ENCODE assay signal across 18 cellular contexts in the genomic region with DNA sequence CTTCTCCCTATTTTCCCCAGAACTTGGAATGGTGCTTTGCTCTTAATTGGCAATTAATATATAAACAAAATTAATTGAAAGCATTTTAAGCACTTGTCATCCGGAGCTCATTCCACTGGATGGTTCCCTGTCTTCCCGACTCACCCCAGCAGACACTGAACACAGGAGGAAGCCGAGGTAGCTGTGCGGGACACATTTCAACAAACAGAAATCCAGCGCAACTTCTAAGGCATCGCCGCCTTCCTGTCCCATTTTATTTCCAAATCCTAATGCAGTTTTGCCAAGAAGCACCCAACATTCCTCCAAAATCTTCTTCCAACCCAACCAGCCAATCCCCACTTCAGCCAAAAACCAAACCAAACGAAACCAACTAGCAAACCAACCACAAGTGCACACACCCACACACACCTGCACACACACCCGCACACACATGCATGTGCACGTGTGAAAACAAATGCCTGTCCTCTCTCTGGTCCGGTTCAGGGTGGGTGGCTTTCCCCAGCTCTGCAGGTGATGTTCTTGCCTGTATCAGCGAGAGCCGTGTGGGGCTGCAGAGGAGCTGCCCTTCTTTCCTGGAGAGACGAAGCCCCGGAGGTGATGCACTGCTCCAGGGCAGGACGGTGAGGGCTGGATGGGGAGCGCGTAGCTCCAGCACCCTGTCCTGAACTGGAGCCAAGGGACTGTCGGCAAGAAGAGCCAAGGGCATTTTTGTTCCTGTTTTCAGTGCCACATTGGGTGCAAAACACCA.
DNase-seq lines count a peak whose midpoint lies in the region; ATAC-seq and TF ChIP-seq lines count a peak whose summit lies in the region.
"Had no signal": no experiment of that assay in that cellular context is flagged by ENCODE, and none has a peak within 500 bp of the region (broad histone marks: within the 10 kb centered on the region; RNA-seq: fewer than 3 reads in every experiment).

No MANE protein-coding gene starts in this region.

- H2BK5ac ChIP-seq in neuronal stem cell (ENCODE audit: low read length): no peak overlapping the region

- H4K8ac ChIP-seq in neuronal stem cell (ENCODE audit: low read depth, low read length): no peak overlapping the region

- no peak overlapping the region for H2BK120ac ChIP-seq in neuronal stem cell (ENCODE audit: low read depth, low read length)

- peak overlapping the region; percentile 19 for H3K18ac ChIP-seq in neuronal stem cell (ENCODE audit: low read length)

- H3K9me3 Mint-ChIP-seq in chondrocyte (ENCODE audit: low read depth): no peaks in the 10 kb centered on the region
- H3K9me3 Mint-ChIP-seq: CD8-positive, alpha-beta T cell had no signal

- H3K79me1 ChIP-seq in neuronal stem cell (ENCODE audit: low read depth, low read length): no peaks in the 10 kb centered on the region

- H2AK5ac ChIP-seq in neuronal stem cell (ENCODE audit: low read depth, low read length): peak overlapping the region; percentile 58

- H3K4ac ChIP-seq in neuronal stem cell (ENCODE audit: low read length): no peak overlapping the region

- H3K9ac ChIP-seq in neuronal stem cell (ENCODE audit: low read depth, low read length, poor library complexity): no peak overlapping the region
- H3K9ac ChIP-seq: BLaER1 treated with 17β-estradiol and CSF1 and Interleukin-3, amounts not matched to agents 10 nM and 100 nM had no signal

- TF ChIP-seq CTCF in chondrocyte (IDR thresholded peaks at IDR 0.05) (no peak), tibial artery (IDR thresholded peaks at IDR 0.05) (no peak)

- peaks cover 33% of the 10 kb centered on the region for H3K27me3 Mint-ChIP-seq in chondrocyte (ENCODE audit: low read depth)

- H3K27ac ChIP-seq in right cardiac atrium (ENCODE audit: low read length): no peak overlapping the region
- no peak overlapping the region for H3K27ac ChIP-seq in neuronal stem cell (replicated peaks; ENCODE audit: low read length)
- no peak overlapping the region for H3K27ac ChIP-seq in tibial artery
- H3K27ac ChIP-seq: BLaER1 treated with 17β-estradiol and CSF1 and Interleukin-3, amounts not matched to agents 10 nM and 100 nM; PC-9 had no signal

- H2AFZ ChIP-seq in neuronal stem cell (ENCODE audit: low read length): no peak overlapping the region
- H2AFZ ChIP-seq: PC-9 had no signal

- no peak overlapping the region for H3K4me2 ChIP-seq in neuronal stem cell (ENCODE audit: insufficient read depth, low read length, poor library complexity, severe bottlenecking)
- H3K4me2 ChIP-seq: BLaER1 treated with 17β-estradiol and CSF1 and Interleukin-3, amounts not matched to agents 10 nM and 100 nM; PC-9 had no signal

- no peak overlapping the region for H3K4me3 Mint-ChIP-seq in chondrocyte (ENCODE audit: unreplicated experiment)
- H3K4me3 Mint-ChIP-seq: CD8-positive, alpha-beta T cell had no signal

- no peak overlapping the region for H2BK12ac ChIP-seq in neuronal stem cell (ENCODE audit: low read length)

- DNase-seq in Right ventricle myocardium superior (peak; percentile 20), right cardiac atrium (no peak), chondrocyte (ENCODE audit: low spot score) (peak; percentile 81), neuronal stem cell (ENCODE audit: low spot score) (no peak), tibial artery (peak; percentile 4 to 49), NCI-H146 treated with DMSO at 0.1 percent for 48 hours (lab: John Stamatoyannopoulos, UW; ENCODE audit: unreplicated experiment) (no peak), COLO829 (ENCODE audit: low spot score) (no peak)
- DNase-seq: DMS53, EL, GOT3, NCI-H1105 treated with DMSO at 0.1 percent for 48 hours, NCI-H187, NCI-H526, PC-9 had no signal

- H3K4me1 Mint-ChIP-seq in chondrocyte (ENCODE audit: low read depth): no peaks in the 10 kb centered on the region

- no peaks in the 10 kb centered on the region for H3K4me1 ChIP-seq in right cardiac atrium (ENCODE audit: control insufficient read depth, insufficient read depth, low read length)
- H3K4me1 ChIP-seq in neuronal stem cell (ENCODE audit: control insufficient read depth in 2 of 2, insufficient read depth in 1 of 2, low read depth in 1 of 2, low read length in 2 of 2): peaks cover 4 to 11% of the 10 kb centered on the region in 2 donors
- no peaks in the 10 kb centered on the region for H3K4me1 ChIP-seq in tibial artery

- no peaks in the 10 kb centered on the region for H3K9me3 ChIP-seq in right cardiac atrium (ENCODE audit: control insufficient read depth, low read length)
- peaks cover 0 to 2% of the 10 kb centered on the region in 2 donors for H3K9me3 ChIP-seq in neuronal stem cell (replicated peaks in 1 of 2; ENCODE audit: control insufficient read depth in 2 of 2, insufficient read depth in 1 of 2, low read depth in 1 of 2, low read length in 2 of 2)
- no peaks in the 10 kb centered on the region for H3K9me3 ChIP-seq in tibial artery
- H3K9me3 ChIP-seq: BLaER1 treated with 17β-estradiol and CSF1 and Interleukin-3, amounts not matched to agents 10 nM and 100 nM had no signal

- WGBS in right cardiac atrium: 80% methylated on average over 19 of the region's 19 CpGs
- 100% methylated on average over 1 of the region's 19 CpGs; no CpG with 5 or more reads in 1 of the 2 donors for WGBS in neuronal stem cell (ENCODE audit: extremely low coverage in 2 of 2, insufficient read length in 2 of 2, insufficient replicate concordance in 1 of 2), 2 donors

- no peak for ATAC-seq in Right ventricle myocardium superior (ENCODE audit: poor library complexity)
- ATAC-seq in right cardiac atrium: no peak
- ATAC-seq: CD8-positive, alpha-beta T cell; HCT116; Right ventricle myocardium inferior had no signal

- no peak overlapping the region for H2BK15ac ChIP-seq in neuronal stem cell (ENCODE audit: low read length)

- H3K23ac ChIP-seq in neuronal stem cell (ENCODE audit: low read depth, low read length, poor library complexity): no peak overlapping the region

- H3K36me3 ChIP-seq in neuronal stem cell (replicated peaks in 1 of 2; ENCODE audit: control insufficient read depth in 2 of 2, insufficient read depth in 2 of 2, low read length in 2 of 2) (no peaks in the 10 kb centered on the region), tibial artery (no peaks in the 10 kb centered on the region)
- H3K36me3 ChIP-seq: BLaER1 treated with 17β-estradiol and CSF1 and Interleukin-3, amounts not matched to agents 10 nM and 100 nM had no signal

- no peak overlapping the region for H3K27ac Mint-ChIP-seq in chondrocyte (ENCODE audit: unreplicated experiment)
- H3K27ac Mint-ChIP-seq: CD8-positive, alpha-beta T cell had no signal

- H4K91ac ChIP-seq in neuronal stem cell (ENCODE audit: low read depth, low read length, poor library complexity): no peak overlapping the region

- H3K14ac ChIP-seq in neuronal stem cell (ENCODE audit: low read length): no peak overlapping the region

- no peak overlapping the region for H3K4me3 ChIP-seq in right cardiac atrium (ENCODE audit: low read length)
- H3K4me3 ChIP-seq in neuronal stem cell (ENCODE audit: low read length in 2 of 2): no peak overlapping the region
- H3K4me3 ChIP-seq in tibial artery: no peak overlapping the region
- H3K4me3 ChIP-seq: BLaER1 treated with 17β-estradiol and CSF1 and Interleukin-3, amounts not matched to agents 10 nM and 100 nM; PC-9 had no signal

- intact Hi-C loops in Right ventricle myocardium superior (cut with DNase I): no loop called here
- intact Hi-C loops in right cardiac atrium (cut with DNase I): no loop called here
- intact Hi-C loops in tibial artery (cut with DNase I; ENCODE audit: low total_unique reads): no loop called here

- no peaks in the 10 kb centered on the region for H3K27me3 ChIP-seq in right cardiac atrium (ENCODE audit: control insufficient read depth, insufficient read depth)
- peaks cover 0 to 43% (median 0%) of the 10 kb centered on the region in 3 experiments for H3K27me3 ChIP-seq in neuronal stem cell (ENCODE audit: control insufficient read depth in 3 of 3, insufficient read depth in 3 of 3, low read depth in 1 of 3, low read length in 3 of 3)
- peaks cover 0 to 33% of the 10 kb centered on the region in 2 donors for H3K27me3 ChIP-seq in tibial artery
- H3K27me3 ChIP-seq: BLaER1 treated with 17β-estradiol and CSF1 and Interleukin-3, amounts not matched to agents 10 nM and 100 nM had no signal

- H3K36me3 Mint-ChIP-seq in chondrocyte (ENCODE audit: low read depth): no peaks in the 10 kb centered on the region
- H3K36me3 Mint-ChIP-seq: CD8-positive, alpha-beta T cell had no signal

Comparison
In these comparisons a context has a peak if more than half of its experiments do, and no peak if none do; other contexts are left out.
1. DNase-seq: peak in Right ventricle myocardium superior (single experiment), chondrocyte (single experiment) and tibial artery (2 of 2); none in right cardiac atrium (0 of 3), neuronal stem cell (single experiment), NCI-H146 treated with DMSO at 0.1 percent for 48 hours (single experiment) and COLO829 (single experiment).